In genomic region chr22:50524664-50525103, GRCh38 we compare ENCODE assay signal across 8 cellular contexts. TPM values are rescaled to one million over a fixed set of nuclear protein-coding genes. Genes with fewer than 3 reads are reported as not detected.
DNase-seq lines count a peak whose midpoint lies in the region; ATAC-seq and TF ChIP-seq lines count a peak whose summit lies in the region.

No MANE protein-coding gene starts in this region.

- intact Hi-C loops in CD14-positive monocyte (cut with micrococcal nuclease): loop anchor here (5.0 kb wide), 3 partner anchors 38 to 98 kb away; partner anchors contain the start of genes CHKB (in 2 of the 2) and SYCE3 (in 1 of the 2)

- H3K9me3 Mint-ChIP-seq in CD14-positive monocyte (no peaks in the 10 kb centered on the region), naive B cell (no peaks in the 10 kb centered on the region)
- H3K9me3 Mint-ChIP-seq in central memory CD8-positive, alpha-beta T cell: no peaks in the 10 kb centered on the region

- no peaks in the 10 kb centered on the region for H3K9me3 ChIP-seq in KOPT-K1 (ENCODE audit: insufficient read depth, low read length, poor library complexity, severe bottlenecking)

- H3K27me3 Mint-ChIP-seq in CD14-positive monocyte (ENCODE audit: low read depth in 3 of 3): no peaks in the 10 kb centered on the region
- H3K27me3 Mint-ChIP-seq in central memory CD8-positive, alpha-beta T cell: no peaks in the 10 kb centered on the region
- no peaks in the 10 kb centered on the region for H3K27me3 Mint-ChIP-seq in naive B cell

- no peak for ATAC-seq in central memory CD8-positive, alpha-beta T cell (replicated peaks; ENCODE audit: extremely low read depth, poor library complexity, severe bottlenecking)
- ATAC-seq in naive B cell (ENCODE audit: low read depth in 2 of 2) (no peak), HG02938 (IDR thresholded peaks at IDR 0.05; ENCODE audit: unreplicated experiment) (no peak), GM21825 (IDR thresholded peaks at IDR 0.05; ENCODE audit: unreplicated experiment) (no peak), GM19395 (IDR thresholded peaks at IDR 0.05; ENCODE audit: unreplicated experiment) (no peak), GM18870 (IDR thresholded peaks at IDR 0.05; ENCODE audit: unreplicated experiment) (no peak)

- H3K4me1 Mint-ChIP-seq in CD14-positive monocyte: peaks cover 30% of the 10 kb centered on the region
- peaks cover 37% of the 10 kb centered on the region for H3K4me1 Mint-ChIP-seq in central memory CD8-positive, alpha-beta T cell
- peaks cover 31 to 35% (median 35%) of the 10 kb centered on the region in 3 donors for H3K4me1 Mint-ChIP-seq in naive B cell

- no peak for DNase-seq in CD14-positive monocyte (ENCODE audit: low spot score)
- DNase-seq in central memory CD8-positive, alpha-beta T cell (ENCODE audit: low spot score in 2 of 2): no peak
- no peak for DNase-seq in naive B cell

- H3K36me3 Mint-ChIP-seq in CD14-positive monocyte (peaks cover 37 to 69% of the 10 kb centered on the region in 2 donors), naive B cell (no peaks in the 10 kb centered on the region)
- H3K36me3 Mint-ChIP-seq in central memory CD8-positive, alpha-beta T cell (ENCODE audit: insufficient read depth): peaks cover 45% of the 10 kb centered on the region

- H3K27ac Mint-ChIP-seq in CD14-positive monocyte: peak overlapping the region; percentile 46 to 86 (median 76)
- H3K27ac Mint-ChIP-seq in central memory CD8-positive, alpha-beta T cell (ENCODE audit: low read depth): peak overlapping the region; percentile 87
- H3K27ac Mint-ChIP-seq in naive B cell: peak overlapping the region in 5 of 6 donors; percentile 57 to 96 (median 88)

- H3K4me3 Mint-ChIP-seq in CD14-positive monocyte: peak overlapping the region; percentile 73 to 78
- H3K4me3 Mint-ChIP-seq in central memory CD8-positive, alpha-beta T cell: peak overlapping the region; percentile 85
- H3K4me3 Mint-ChIP-seq in naive B cell: peak overlapping the region; percentile 85 to 95 (median 90)

- TF ChIP-seq CTCF in CD14-positive monocyte (IDR thresholded peaks at IDR 0.05): no peak

- H3K27ac ChIP-seq in KOPT-K1 (ENCODE audit: low read depth, low read length, poor library complexity, severe bottlenecking): peak overlapping the region; percentile 93

- H3K36me3 ChIP-seq in KOPT-K1 (ENCODE audit: insufficient read depth, low read length): peaks cover 47% of the 10 kb centered on the region

RNA-seq across cellular contexts. Expression of gene SCO2, which starts 0.7 kb away (rescaled TPM):
- polyA plus RNA-seq in CD14-positive monocyte (10 to 100 TPM; 39.5 to 69.6 TPM), naive B cell (ENCODE audit: low read depth in 6 of 6) (10 to 100 TPM in 3 of 6 donors, 1 to 10 TPM in 3; 2.0 to 13.9 (median 8.1) TPM)

RNA-seq across cellular contexts. Expression of gene TYMP, which starts 5.1 kb away (rescaled TPM):
- polyA plus RNA-seq in CD14-positive monocyte (100 to 1,000 TPM; 787 to 955 TPM), naive B cell (ENCODE audit: low read depth in 6 of 6) (10 to 100 TPM; 10.5 to 41.3 (median 18.0) TPM)

RNA-seq across cellular contexts. Expression of gene NCAPH2, which starts 16.7 kb away (rescaled TPM):
- polyA plus RNA-seq in CD14-positive monocyte (10 to 100 TPM; 12.5 to 18.1 TPM), naive B cell (ENCODE audit: low read depth in 6 of 6) (10 to 100 TPM; 33.9 to 43.3 (median 37.6) TPM)

RNA-seq across cellular contexts. Expression of gene LMF2, which starts 17.2 kb away (rescaled TPM):
- 10 to 100 TPM; 15.0 to 16.6 TPM for polyA plus RNA-seq in CD14-positive monocyte
- 10 to 100 TPM in 3 of 6 donors, 1 to 10 TPM in 3; 6.4 to 20.9 (median 10.1) TPM for polyA plus RNA-seq in naive B cell (ENCODE audit: low read depth in 6 of 6)

RNA-seq across cellular contexts. Expression of gene KLHDC7B, which starts 21.0 kb away (rescaled TPM):
- polyA plus RNA-seq in CD14-positive monocyte (1 to 10 TPM in 1 of 2 donors, under 1 TPM in 1; 0.88 to 4.3 TPM), naive B cell (ENCODE audit: low read depth in 6 of 6) (1 to 10 TPM; 1.5 to 5.8 (median 4.4) TPM)

Comparison
In these comparisons a context has a peak if more than half of its experiments do, and no peak if none do; other contexts are left out.
1. RNA of gene TYMP, which starts 5.1 kb away (polyA plus RNA-seq): 787 to 955 TPM in CD14-positive monocyte; 10.5 to 41.3 TPM in naive B cell; every median in the first group is over 10 times any median in the second.
2. Peak in every context shown above with its lines, with median percentiles within 50 percentile points of each other: H3K27ac Mint-ChIP-seq and H3K4me3 Mint-ChIP-seq.